ENCODE assay signal across 4 cellular contexts in the genomic region with DNA sequence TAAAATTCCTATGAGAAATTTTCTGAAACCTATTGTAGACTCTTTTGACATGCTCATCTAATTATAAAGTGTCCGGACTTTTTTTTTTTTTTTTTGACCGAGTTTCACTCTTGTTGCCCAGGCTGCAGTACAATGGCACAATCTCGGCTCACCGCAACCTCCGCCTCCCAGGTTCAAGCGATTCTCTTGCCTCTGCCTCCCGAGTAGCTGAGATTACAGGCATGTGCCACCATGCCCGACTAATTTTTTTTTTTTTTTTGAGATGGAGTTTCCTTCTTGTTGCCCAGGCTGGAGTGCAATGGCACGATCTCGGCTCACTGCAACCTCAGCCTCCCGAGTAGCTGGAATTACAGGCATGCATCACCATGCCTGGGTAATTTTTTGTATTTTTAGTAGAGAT. TPM values are rescaled to one million over a fixed set of nuclear protein-coding genes. Genes with fewer than 3 reads are reported as not detected.
"Had no signal": no experiment of that assay in that cellular context is flagged by ENCODE, and none has a peak within 500 bp of the region (broad histone marks: within the 10 kb centered on the region; RNA-seq: fewer than 3 reads in every experiment).

No MANE protein-coding gene starts in this region.

RNA-seq across cellular contexts. Expression of a gene that starts 31.2 kb away (rescaled TPM):
- total RNA-seq: activated CD4-positive, alpha-beta T cell treated with anti-CD3 and anti-CD28 coated beads, Interleukin-2, amount 10 ng/mL, durations not matched to agents 24 days and 14 days; lung microvascular endothelial cell had no signal

RNA-seq across cellular contexts. Expression of a gene that starts 35.2 kb away (rescaled TPM):
- total RNA-seq: dermis blood vessel endothelial cell, posterior vena cava had no signal
